Comparison of ENCODE assay signal across 7 cellular contexts in genomic region chr4:73434311-73434710, GRCh38. TPM values are rescaled to one million over a fixed set of nuclear protein-coding genes. Genes with fewer than 3 reads are reported as not detected.
DNase-seq lines count a peak whose midpoint lies in the region; ATAC-seq and TF ChIP-seq lines count a peak whose summit lies in the region.

No MANE protein-coding gene starts in this region.

- in situ Hi-C loops in GM13977 (cut with MboI; ENCODE audit: low pct_unique_long_range_greater_than_20kb, low sequenced_read_pairs, unreplicated experiment) = no loop called here

- peak; percentile 40 for TF ChIP-seq CTCF in GM13977 (IDR thresholded peaks at IDR 0.05; ENCODE audit: extremely low read depth, insufficient read depth, missing control alignments)
- TF ChIP-seq CTCF in WTC11 (IDR thresholded peaks at IDR 0.05) = peak; percentile 55
- TF ChIP-seq CTCF in nephron progenitor cell (IDR thresholded peaks at IDR 0.05) = peak; percentile 55

- H3K9me3 Mint-ChIP-seq in WTC11 (no peaks in the 10 kb centered on the region), nephron progenitor cell (no peaks in the 10 kb centered on the region)

- CTCF ChIA-PET in WTC11 (lab: Charles Lee) = interaction anchor here (0.9 to 1.8 kb wide), 2 partner anchors 12 to 93 kb away, joined by 5 to 6 read pairs; no protein-coding TSS in a partner anchor

- POLR2A ChIA-PET in WTC11 (lab: Charles Lee) = no interaction called here

- H3K27ac Mint-ChIP-seq in WTC11 = no peak overlapping the region
- no peak overlapping the region for H3K27ac Mint-ChIP-seq in nephron progenitor cell

- no peaks in the 10 kb centered on the region for H3K27me3 Mint-ChIP-seq in WTC11 (ENCODE audit: low read depth)
- no peaks in the 10 kb centered on the region for H3K27me3 Mint-ChIP-seq in nephron progenitor cell (ENCODE audit: low read depth, poor library complexity)

- DNase-seq in GM13977 (ENCODE audit: low spot score) (peak; percentile 6), WTC11 (ENCODE audit: low spot score) (no peak), nephron progenitor cell (no peak), midbrain (lab: John Stamatoyannopoulos, UW) (no peak), NCI-H2029 (lab: John Stamatoyannopoulos, UW) (no peak)

- ATAC-seq in HG02885 (IDR thresholded peaks at IDR 0.05; ENCODE audit: poor library complexity, unreplicated experiment) = peak; percentile 83
- ATAC-seq in WTC11 = peak; percentile 91
- ATAC-seq in HG02840 (IDR thresholded peaks at IDR 0.05; ENCODE audit: low FRiP score, unreplicated experiment) = no peak

- H3K4me3 Mint-ChIP-seq in WTC11 (no peak overlapping the region), nephron progenitor cell (no peak overlapping the region)

- H3K36me3 Mint-ChIP-seq in WTC11 = no peaks in the 10 kb centered on the region
- H3K36me3 Mint-ChIP-seq in nephron progenitor cell (ENCODE audit: low read depth) = no peaks in the 10 kb centered on the region

- no peaks in the 10 kb centered on the region for H3K4me1 Mint-ChIP-seq in WTC11
- no peaks in the 10 kb centered on the region for H3K4me1 Mint-ChIP-seq in nephron progenitor cell

TF ChIP-seq in WTC11, 78 proteins besides CTCF, POLR2A, EP300 and RAD21:
- TF ChIP-seq, protein P1, sequence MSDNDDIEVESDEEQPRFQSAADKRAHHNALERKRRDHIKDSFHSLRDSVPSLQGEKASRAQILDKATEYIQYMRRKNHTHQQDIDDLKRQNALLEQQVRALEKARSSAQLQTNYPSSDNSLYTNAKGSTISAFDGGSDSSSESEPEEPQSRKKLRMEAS (CRISPR knock-in tag; IDR thresholded peaks at IDR 0.05) = no peak
- no peak for TF ChIP-seq SMAD3 (CRISPR knock-in tag; IDR thresholded peaks at IDR 0.05; ENCODE audit: borderline replicate concordance)
- no peak for TF ChIP-seq ZNF317 (CRISPR knock-in tag; IDR thresholded peaks at IDR 0.05; ENCODE audit: borderline replicate concordance, low read depth)

RNA-seq across cellular contexts. Expression of gene AFP, which starts 1.7 kb away (rescaled TPM):
- total RNA-seq in WTC11 (2021) = 1.1 to 1.8 TPM (median 1.8 TPM) in 3 replicates

RNA-seq across cellular contexts. Expression of gene ALB, which starts 30.2 kb away (rescaled TPM):
- total RNA-seq in WTC11 (2021) = 23.4 to 35.4 TPM (median 27.4 TPM) in 3 replicates

RNA-seq across cellular contexts. Expression of gene AFM, which starts 47.2 kb away (rescaled TPM):
- not detected in 3 replicates for total RNA-seq in WTC11 (2021)
